17 cellular contexts compared by ENCODE assay signal in the genomic region with DNA sequence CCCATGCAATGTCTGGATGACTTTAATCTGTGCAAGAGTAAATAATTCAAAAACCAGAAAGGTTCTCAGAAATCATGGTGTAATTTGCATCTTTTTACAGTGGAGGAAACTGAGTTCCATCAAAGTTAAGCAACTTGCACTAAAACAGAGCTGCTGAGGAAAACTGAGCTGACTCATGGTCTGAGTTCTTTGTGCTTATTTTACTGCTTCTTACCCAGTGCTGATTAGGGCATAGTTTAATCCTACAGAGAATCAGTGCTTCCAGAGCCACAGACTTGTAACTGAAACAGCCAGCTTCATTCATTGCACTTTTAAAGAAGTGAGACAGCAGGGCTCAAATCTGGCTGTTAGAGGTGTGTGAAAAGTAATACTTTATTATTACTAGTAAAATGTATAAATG. TPM values are rescaled to one million over a fixed set of nuclear protein-coding genes. Genes with fewer than 3 reads are reported as not detected.
DNase-seq lines count a peak whose midpoint lies in the region; ATAC-seq, FAIRE-seq and TF ChIP-seq lines count a peak whose summit lies in the region.
"Had no signal": no experiment of that assay in that cellular context is flagged by ENCODE, and none has a peak within 500 bp of the region (broad histone marks: within the 10 kb centered on the region; RNA-seq: fewer than 3 reads in every experiment).

No MANE protein-coding gene starts in this region.

- H3K36me3 Mint-ChIP-seq in activated naive CD4-positive, alpha-beta T cell treated with anti-CD3 and anti-CD28 coated beads, Interleukin-2, amount 10 ng/mL, durations not matched to agents 7 days and 5 days: no peaks in the 10 kb centered on the region
- H3K36me3 Mint-ChIP-seq in H9 (ENCODE audit: insufficient read depth in 1 of 3, low read depth in 3 of 3): peaks cover 0 to 7% (median 0%) of the 10 kb centered on the region in 3 experiments; a peak in 4 of 7 replicates

- H3K14ac ChIP-seq in H9 (ENCODE audit: insufficient read depth, low read length): no peak overlapping the region

- H3K4me3 Mint-ChIP-seq in activated naive CD4-positive, alpha-beta T cell treated with anti-CD3 and anti-CD28 coated beads, Interleukin-2, amount 10 ng/mL, durations not matched to agents 7 days and 5 days: no peak overlapping the region
- no peak overlapping the region for H3K4me3 Mint-ChIP-seq in H9
- H3K4me3 Mint-ChIP-seq: naive thymus-derived CD4-positive, alpha-beta T cell had no signal

- TF ChIP-seq CTCF in A673 (conservative IDR thresholded peaks at IDR 0.05; ENCODE audit: low read depth, low read length): no peak
- no peak for TF ChIP-seq CTCF in epithelial cell of esophagus (IDR thresholded peaks at IDR 0.05; ENCODE audit: insufficient read depth, low read depth, low read length, missing control alignments)
- TF ChIP-seq CTCF in keratinocyte (optimal IDR thresholded peaks at IDR 0.05 in 1 of 3, IDR thresholded peaks at IDR 0.05 in 1 of 3, conservative IDR thresholded peaks at IDR 0.05 in 1 of 3; ENCODE audit: extremely low read depth in 1 of 3, insufficient read depth in 2 of 3, low read length in 3 of 3): no peak
- TF ChIP-seq CTCF in dorsolateral prefrontal cortex (IDR thresholded peaks at IDR 0.05 in 54 of 56, conservative IDR thresholded peaks at IDR 0.05 in 2 of 56; ENCODE audit: low read depth in 1 of 56, partially characterized antibody in 56 of 56): no peak
- TF ChIP-seq CTCF in H9 (conservative IDR thresholded peaks at IDR 0.05): no peak

- H2BK5ac ChIP-seq in H9 (ENCODE audit: insufficient read length, low read length): no peak overlapping the region

- CTCF ChIA-PET in A673 (lab: Charles Lee): interaction anchor here (0.5 to 1.7 kb wide), 2 partner anchors 11 to 1524 kb away, joined by 3 to 12 read pairs; a partner anchor contains a TSS
- CTCF ChIA-PET in activated naive CD4-positive, alpha-beta T cell treated with anti-CD3 and anti-CD28 coated beads, Interleukin-2, amount 10 ng/mL, durations not matched to agents 7 days and 5 days (lab: Charles Lee): interaction anchor here (1.8 kb wide), 1 partner anchor 11 kb away, joined by 6 read pairs; a partner anchor contains a TSS

- no peak for ATAC-seq in GM21723 (IDR thresholded peaks at IDR 0.05; ENCODE audit: unreplicated experiment)
- ATAC-seq: body of pancreas; naive thymus-derived CD4-positive, alpha-beta T cell had no signal

- no peak overlapping the region for H3T11ph ChIP-seq in H9 (ENCODE audit: low read length)

- no peaks in the 10 kb centered on the region for H3K23me2 ChIP-seq in H9 (ENCODE audit: insufficient read length, low read depth, low read length, poor library complexity, severe bottlenecking)

- no peaks in the 10 kb centered on the region for H3K79me2 ChIP-seq in keratinocyte (ENCODE audit: control insufficient read depth, insufficient read depth, low read length)
- H3K79me2 ChIP-seq in H9 (ENCODE audit: insufficient read depth, low read length): no peaks in the 10 kb centered on the region

- no peak overlapping the region for H3K9ac ChIP-seq in keratinocyte (ENCODE audit: control insufficient read depth, extremely low read depth, insufficient read depth, low read length)
- no peak overlapping the region for H3K9ac ChIP-seq in H9 (ENCODE audit: extremely low read depth, insufficient read length, low read length)

- H3K27me3 Mint-ChIP-seq in activated naive CD4-positive, alpha-beta T cell treated with anti-CD3 and anti-CD28 coated beads, Interleukin-2, amount 10 ng/mL, durations not matched to agents 7 days and 5 days: no peaks in the 10 kb centered on the region
- no peaks in the 10 kb centered on the region for H3K27me3 Mint-ChIP-seq in H9 (ENCODE audit: low read depth)

- H3K4me1 ChIP-seq in A673 (ENCODE audit: insufficient read depth, low read length, poor library complexity, severe bottlenecking) (no peaks in the 10 kb centered on the region), keratinocyte (ENCODE audit: control insufficient read depth, extremely low read depth, insufficient read depth, low read length) (no peaks in the 10 kb centered on the region), H9 (ENCODE audit: insufficient read depth, low read length) (no peaks in the 10 kb centered on the region)

- dilution Hi-C loops in keratinocyte (cut with MboI; ENCODE audit: extremely low pct_ligation_motif_present, low sequenced_read_pairs): no loop called here

- no peak overlapping the region for H3K27ac Mint-ChIP-seq in activated naive CD4-positive, alpha-beta T cell treated with anti-CD3 and anti-CD28 coated beads, Interleukin-2, amount 10 ng/mL, durations not matched to agents 7 days and 5 days
- no peak overlapping the region for H3K27ac Mint-ChIP-seq in H9
- H3K27ac Mint-ChIP-seq: naive thymus-derived CD4-positive, alpha-beta T cell had no signal

- peak; percentile 20 for FAIRE-seq in keratinocyte (lab: Jason Lieb, UNC)
- FAIRE-seq: H1 had no signal

- no peak overlapping the region for H2AK5ac ChIP-seq in H9 (ENCODE audit: insufficient read length, low read length)

- H3K9me1 ChIP-seq in keratinocyte (ENCODE audit: control insufficient read depth, extremely low read depth, insufficient read depth, low read length): no peaks in the 10 kb centered on the region

- H3K4me3 ChIP-seq in A673 (ENCODE audit: low read depth, low read length, poor library complexity, severe bottlenecking) (no peak overlapping the region), epithelial cell of esophagus (ENCODE audit: low read length) (no peak overlapping the region), keratinocyte (ENCODE audit: control insufficient read depth in 2 of 3, extremely low read depth in 1 of 3, insufficient read depth in 2 of 3, low read depth in 1 of 3, low read length in 3 of 3) (no peak overlapping the region), dorsolateral prefrontal cortex (no peak overlapping the region)
- H3K4me3 ChIP-seq: body of pancreas, SK-N-MC had no signal

- H3K4me2 ChIP-seq in keratinocyte (ENCODE audit: control insufficient read depth, extremely low read depth, insufficient read depth, low read depth, low read length) (no peak overlapping the region), H9 (ENCODE audit: insufficient read depth, insufficient read length, low read length) (no peak overlapping the region)

- no peak overlapping the region for H2BK120ac ChIP-seq in H9 (ENCODE audit: low read depth, low read length, poor library complexity, severe bottlenecking)

- no peak overlapping the region for H3K18ac ChIP-seq in H9 (ENCODE audit: insufficient read length, low read depth, low read length)

- H2BK15ac ChIP-seq in H9 (ENCODE audit: low read depth, low read length): no peak overlapping the region

- H3K4ac ChIP-seq in H9 (ENCODE audit: low read depth, low read length): no peak overlapping the region

- H4K5ac ChIP-seq in H9 (ENCODE audit: insufficient read length, low read depth, low read length): no peak overlapping the region

- H2BK12ac ChIP-seq in H9 (ENCODE audit: insufficient read length, low read depth, low read length): no peak overlapping the region

- no peaks in the 10 kb centered on the region for H3K9me3 Mint-ChIP-seq in activated naive CD4-positive, alpha-beta T cell treated with anti-CD3 and anti-CD28 coated beads, Interleukin-2, amount 10 ng/mL, durations not matched to agents 7 days and 5 days
- H3K9me3 Mint-ChIP-seq in H9: peaks cover 5 to 6% of the 10 kb centered on the region in 2 experiments; a peak in 4 of 5 replicates

- no peaks in the 10 kb centered on the region for H4K20me1 ChIP-seq in keratinocyte (ENCODE audit: control insufficient read depth, extremely low read depth, insufficient read depth, low read length)
- no peaks in the 10 kb centered on the region for H4K20me1 ChIP-seq in H9 (ENCODE audit: control insufficient read depth, insufficient read depth, insufficient read length)

- no peak overlapping the region for H2AFZ ChIP-seq in keratinocyte (ENCODE audit: control insufficient read depth, low read length)
- H2AFZ ChIP-seq in H9 (ENCODE audit: low read length): no peak overlapping the region

- BruUV-seq in A673 (replicated peaks; lab: Mats Ljungman, UMichigan): no TSS peak

- H3K23ac ChIP-seq in H9 (ENCODE audit: insufficient read length, low read depth, low read length): no peak overlapping the region

- H4K8ac ChIP-seq in H9 (replicated peaks; ENCODE audit: insufficient read length, low read depth, low read length): no peak overlapping the region

- no peak overlapping the region for H4K91ac ChIP-seq in H9 (ENCODE audit: insufficient read length, low read depth, low read length)

- peak; percentile 35 for DNase-seq in A673 (ENCODE audit: low spot score)
- peak; percentile 18 for DNase-seq in LHCN-M2 (ENCODE audit: low read depth)
- peak; percentile 25 for DNase-seq in epithelial cell of esophagus (ENCODE audit: low read depth)
- DNase-seq in keratinocyte (ENCODE audit: low read depth, low spot score): no peak
- no peak for DNase-seq in activated naive CD4-positive, alpha-beta T cell treated with anti-CD3 and anti-CD28 coated beads, Interleukin-2, amount 10 ng/mL, durations not matched to agents 7 days and 5 days
- DNase-seq in dorsolateral prefrontal cortex: no peak
- DNase-seq in H9: no peak
- DNase-seq: activated effector memory CD4-positive, alpha-beta T cell treated with Interleukin-2 at 50 U/mL for 16 hours; body of pancreas; effector memory CD4-positive, alpha-beta T cell; naive thymus-derived CD4-positive, alpha-beta T cell; NCI-H2227 treated with DMSO at 0.1 percent for 48 hours; stimulated activated CD8-positive, alpha-beta memory T cell treated with anti-CD3 and anti-CD28 coated beads, Interleukin-4, amount 100 ng/mL, for 48 hours had no signal

- H3K27ac ChIP-seq in A673 (ENCODE audit: low read depth, low read length, poor library complexity, severe bottlenecking) (no peak overlapping the region), keratinocyte (ENCODE audit: control insufficient read depth, insufficient read depth, low read length) (no peak overlapping the region), dorsolateral prefrontal cortex (peak overlapping the region in 1 of 59 donors; percentile 7), H9 (ENCODE audit: insufficient read length, low read depth, low read length) (no peak overlapping the region)
- H3K27ac ChIP-seq: body of pancreas, SK-N-MC, VCaP had no signal

- no peaks in the 10 kb centered on the region for H3K79me1 ChIP-seq in H9 (ENCODE audit: insufficient read depth, low read depth, low read length, poor library complexity, severe bottlenecking)

- H3K27me3 ChIP-seq in A673 (replicated peaks; ENCODE audit: insufficient read depth, low read depth, low read length, poor library complexity) (no peaks in the 10 kb centered on the region), keratinocyte (ENCODE audit: control insufficient read depth, extremely low read depth, insufficient read depth, low read length) (no peaks in the 10 kb centered on the region), dorsolateral prefrontal cortex (no peaks in the 10 kb centered on the region), H9 (ENCODE audit: insufficient read depth, low read length) (no peaks in the 10 kb centered on the region)
- H3K27me3 ChIP-seq: body of pancreas had no signal

- no peak overlapping the region for H2BK20ac ChIP-seq in H9 (ENCODE audit: low read depth, low read length, poor library complexity, severe bottlenecking)

- no peaks in the 10 kb centered on the region for H3K4me1 Mint-ChIP-seq in activated naive CD4-positive, alpha-beta T cell treated with anti-CD3 and anti-CD28 coated beads, Interleukin-2, amount 10 ng/mL, durations not matched to agents 7 days and 5 days
- peaks cover 0 to 7% of the 10 kb centered on the region in 2 experiments; a peak in 2 of 4 replicates for H3K4me1 Mint-ChIP-seq in H9

- intact Hi-C loops in A673 (cut with micrococcal nuclease; ENCODE audit: unreplicated experiment): no loop called here
- intact Hi-C loops in dorsolateral prefrontal cortex (cut with DNase I): no loop called here

- H3K36me3 ChIP-seq in A673 (ENCODE audit: insufficient read depth, low read length, poor library complexity, severe bottlenecking) (no peaks in the 10 kb centered on the region), keratinocyte (ENCODE audit: control insufficient read depth in 2 of 2, extremely low read depth in 1 of 2, insufficient read depth in 2 of 2, low read length in 2 of 2) (no peaks in the 10 kb centered on the region)

- H3K9me3 ChIP-seq in A673 (ENCODE audit: low read depth, low read length, poor library complexity, severe bottlenecking) (no peaks in the 10 kb centered on the region), keratinocyte (ENCODE audit: control insufficient read depth, low read depth, low read length) (no peaks in the 10 kb centered on the region), H9 (ENCODE audit: control insufficient read depth, low read depth, low read length) (peaks cover 7% of the 10 kb centered on the region)
- H3K9me3 ChIP-seq: body of pancreas had no signal

- POLR2A ChIA-PET in A673 (lab: Charles Lee; ENCODE audit: low non-redundant PET): no interaction called here

- H3K56ac ChIP-seq in H9 (ENCODE audit: insufficient read length, low read depth, low read length): no peak overlapping the region

RNA-seq across cellular contexts. Expression of a gene that starts 10.9 kb away (rescaled TPM):
- total RNA-seq in A673 (2021) (10.2 and 12.1 TPM in 2 replicates), LHCN-M2 (2014; rRNA removed) (10.2 and 12.6 TPM in 2 replicates), dorsolateral prefrontal cortex (10 to 100 TPM in 118 of 120 experiments, 1 to 10 TPM in 2; 8.8 to 33.0 (median 17.9) TPM), H9 (2021) (15.3 and 18.0 TPM in 2 replicates)
- polyA plus RNA-seq in LHCN-M2 (2012): 9.0 TPM
- 7.8 to 15.0 TPM (median 10.6 TPM) in 3 replicates for polyA plus RNA-seq in keratinocyte
- polyA plus RNA-seq in keratinocyte (2011; ENCODE audit: low read depth): 24.8 TPM
- 7.2 and 9.5 TPM in 2 replicates for polyA plus RNA-seq in keratinocyte (2011; cell fraction: cytosol; rRNA removed)
- polyA plus RNA-seq in keratinocyte (2011; cell fraction: nucleus; rRNA removed): 11.4 and 17.0 TPM in 2 replicates
- 9.2 and 9.3 TPM in 2 replicates for polyA plus RNA-seq in keratinocyte (2012; ENCODE audit: low replicate concordance)
- 2.1 to 8.4 TPM (median 4.0 TPM) in 3 replicates for polyA minus RNA-seq in keratinocyte
- polyA minus RNA-seq in keratinocyte (2011; cell fraction: cytosol; rRNA and poly(A)+ RNA removed): 1.5 TPM
- polyA minus RNA-seq in keratinocyte (2011; cell fraction: nucleus; rRNA and poly(A)+ RNA removed): 3.8 and 5.6 TPM in 2 replicates

Comparison
In these comparisons a context has a peak if more than half of its experiments do, and no peak if none do; other contexts are left out.
1. DNase-seq: peak in A673 (single experiment), LHCN-M2 (single experiment) and epithelial cell of esophagus (single experiment); none in keratinocyte (single experiment), activated naive CD4-positive, alpha-beta T cell treated with anti-CD3 and anti-CD28 coated beads, Interleukin-2, amount 10 ng/mL, durations not matched to agents 7 days and 5 days (single experiment), dorsolateral prefrontal cortex (0 of 10) and H9 (single experiment).